Comparison of ENCODE assay signal across 9 cellular contexts in genomic region chr3:191235331-191236314, GRCh38. TPM values are rescaled to one million over a fixed set of nuclear protein-coding genes. Genes with fewer than 3 reads are reported as not detected.
DNase-seq lines count a peak whose midpoint lies in the region; ATAC-seq and TF ChIP-seq lines count a peak whose summit lies in the region.
"Had no signal": no experiment of that assay in that cellular context is flagged by ENCODE, and none has a peak within 500 bp of the region (broad histone marks: within the 10 kb centered on the region; RNA-seq: fewer than 3 reads in every experiment).

No MANE protein-coding gene starts in this region.

- H3K9me3 ChIP-seq in IMR-90 (ENCODE audit: control insufficient read depth, insufficient read depth, low read length), result no peaks in the 10 kb centered on the region
- H3K9me3 ChIP-seq in spleen, result no peaks in the 10 kb centered on the region

- H3K27me3 ChIP-seq in IMR-90 (ENCODE audit: control insufficient read depth, insufficient read depth, low read length) (no peaks in the 10 kb centered on the region), spleen (replicated peaks in 1 of 7) (no peaks in the 10 kb centered on the region)

- no peak for TF ChIP-seq CTCF in IMR-90 (conservative IDR thresholded peaks at IDR 0.05; ENCODE audit: low read depth, low read length)
- TF ChIP-seq CTCF in spleen (IDR thresholded peaks at IDR 0.05 in 8 of 11, conservative IDR thresholded peaks at IDR 0.05 in 3 of 11), result no peak

- H3K27ac Mint-ChIP-seq in activated naive CD8-positive, alpha-beta T cell treated with anti-CD3 and anti-CD28 coated beads, Interleukin-2, amount 50 U/mL, for 24 hours, result no peak overlapping the region

- H3K4me3 Mint-ChIP-seq in activated naive CD8-positive, alpha-beta T cell treated with anti-CD3 and anti-CD28 coated beads, Interleukin-2, amount 50 U/mL, for 24 hours, result no peak overlapping the region

- H3K14ac ChIP-seq in IMR-90 (replicated peaks; ENCODE audit: low read depth, low read length), result peak overlapping the region; percentile 99

- H3K36me3 ChIP-seq in IMR-90 (ENCODE audit: control insufficient read depth, insufficient read depth, low read length) (no peaks in the 10 kb centered on the region), spleen (no peaks in the 10 kb centered on the region)

- H3K9me3 Mint-ChIP-seq in activated naive CD8-positive, alpha-beta T cell treated with anti-CD3 and anti-CD28 coated beads, Interleukin-2, amount 50 U/mL, for 24 hours, result no peaks in the 10 kb centered on the region

- CTCF ChIA-PET in IMR-90 (lab: Yijun Ruan, JAX), result no interaction called here

- peak; percentile 72 for DNase-seq in HCEC 1CT
- peak; percentile 63 for DNase-seq in IMR-90
- peak; percentile 27 for DNase-seq in myocyte (ENCODE audit: low read depth)
- DNase-seq in spleen, result no peak
- DNase-seq in HUDEP-2 (lab: John Stamatoyannopoulos, UW; ENCODE audit: unreplicated experiment in 76 of 76), result no peak
- no peak for DNase-seq in activated naive CD8-positive, alpha-beta T cell treated with anti-CD3 and anti-CD28 coated beads, Interleukin-2, amount 50 U/mL, for 24 hours
- DNase-seq in sciatic nerve (ENCODE audit: low spot score), result no peak

- peak overlapping the region; percentile 91 for H3K56ac ChIP-seq in IMR-90 (ENCODE audit: extremely low read depth, insufficient read depth, low read length)

- intact Hi-C loops in IMR-90 (cut with micrococcal nuclease), result loop anchor here (1.0 to 5.0 kb wide), 5 partner anchors 94 to 353 kb away; no protein-coding TSS in a partner anchor
- intact Hi-C loops in spleen (cut with DNase I; ENCODE audit: low total_unique reads), result no loop called here
- intact Hi-C loops in sciatic nerve (cut with DNase I), result no loop called here

- H3K9ac ChIP-seq in IMR-90 (ENCODE audit: low read depth, low read length), result peak overlapping the region; percentile 67; the same call in 1 of the 2 replicates

- ATAC-seq in GM18519 (IDR thresholded peaks at IDR 0.05; ENCODE audit: low FRiP score, unreplicated experiment) (peak; percentile 99), IMR-90 (ENCODE audit: low read depth) (peak; percentile 59), sciatic nerve (no peak)
- no peak for ATAC-seq in activated naive CD8-positive, alpha-beta T cell treated with anti-CD3 and anti-CD28 coated beads, Interleukin-2, amount 50 U/mL, for 24 hours

- peak overlapping the region; percentile 96 for H2AK9ac ChIP-seq in IMR-90 (replicated peaks; ENCODE audit: low read depth, low read length, poor library complexity)

- H3K79me1 ChIP-seq in IMR-90 (ENCODE audit: low read depth in 1 of 2, low read length in 2 of 2), result peaks cover 0 to 17% of the 10 kb centered on the region in 2 experiments; a peak in 1 of 4 replicates

- H3K27ac ChIP-seq in IMR-90 (ENCODE audit: insufficient read depth, low read length) (peak overlapping the region; percentile 93), spleen (no peak overlapping the region)
- H3K27ac ChIP-seq: epithelial cell of prostate had no signal

- H2AFZ ChIP-seq in IMR-90 (replicated peaks; ENCODE audit: low read length, poor library complexity), result peak overlapping the region; percentile 81

- no peaks in the 10 kb centered on the region for H3K4me1 Mint-ChIP-seq in activated naive CD8-positive, alpha-beta T cell treated with anti-CD3 and anti-CD28 coated beads, Interleukin-2, amount 50 U/mL, for 24 hours

- dilution Hi-C loops in IMR-90 (cut with HindIII; ENCODE audit: low sequenced_read_pairs, unreplicated experiment), result no loop called here

- peak overlapping the region; percentile 99 for H2BK20ac ChIP-seq in IMR-90 (ENCODE audit: low read depth, low read length)

- H2BK120ac ChIP-seq in IMR-90 (ENCODE audit: low read depth, low read length), result peak overlapping the region; percentile 99

- H2BK15ac ChIP-seq in IMR-90 (ENCODE audit: low read depth, low read length), result peak overlapping the region; percentile 92

- no peaks in the 10 kb centered on the region for H3K27me3 Mint-ChIP-seq in activated naive CD8-positive, alpha-beta T cell treated with anti-CD3 and anti-CD28 coated beads, Interleukin-2, amount 50 U/mL, for 24 hours

- no peak for TF ChIP-seq RAD21 in IMR-90 (IDR thresholded peaks at IDR 0.05; ENCODE audit: low read length)

- H3K4me1 ChIP-seq in IMR-90 (ENCODE audit: control insufficient read depth, insufficient read depth, low read length) (peaks cover 25% of the 10 kb centered on the region), spleen (peaks cover 0 to 12% (median 6%) of the 10 kb centered on the region in 6 donors)

- no peaks in the 10 kb centered on the region for H4K20me1 ChIP-seq in IMR-90 (ENCODE audit: insufficient read depth, low read length)

- in situ Hi-C loops in IMR-90 (cut with MboI; ENCODE audit: low sequenced_read_pairs), result no loop called here

- BruUV-seq in IMR-90 (replicated peaks; lab: Mats Ljungman, UMichigan), result no TSS peak

- H3K9me1 ChIP-seq in IMR-90 (ENCODE audit: insufficient read depth, low read length), result peaks cover 8% of the 10 kb centered on the region

- H4K8ac ChIP-seq in IMR-90 (ENCODE audit: low read depth in 2 of 2, low read length in 2 of 2), result peak overlapping the region; percentile 64 to 88

- peak overlapping the region; percentile 78; the same call in 1 of the 2 replicates for H3K4me2 ChIP-seq in IMR-90 (ENCODE audit: low read depth, low read length)

- H3K4me3 ChIP-seq in IMR-90 (ENCODE audit: insufficient read depth, low read depth, low read length), result no peak overlapping the region; the same call in 1 of the 2 replicates
- no peak overlapping the region for H3K4me3 ChIP-seq in spleen

- peak overlapping the region; percentile 99 for H4K5ac ChIP-seq in IMR-90 (ENCODE audit: low read depth, low read length)

- no peak for TF ChIP-seq POLR2A in IMR-90 (IDR thresholded peaks at IDR 0.05; ENCODE audit: low read depth, low read length)
- no peak for TF ChIP-seq POLR2A in spleen (IDR thresholded peaks at IDR 0.05)

- H2AK5ac ChIP-seq in IMR-90 (ENCODE audit: low read depth, low read length), result peak overlapping the region; percentile 87

- 60% methylated on average over 1 of the region's 4 CpGs; no CpG with 5 or more reads in 1 of the 2 experiments for WGBS in IMR-90 (ENCODE audit: extremely low coverage in 2 of 2, insufficient read length in 1 of 2), 2 experiments
- 58 to 70% (median 60%) methylated on average over 4 of the region's 4 CpGs for WGBS in spleen, 5 donors

- H3K4ac ChIP-seq in IMR-90 (ENCODE audit: low read depth, low read length), result peak overlapping the region; percentile 99

- peak overlapping the region; percentile 97 for H4K91ac ChIP-seq in IMR-90 (ENCODE audit: insufficient read depth, low read depth, low read length)

- H3K36me3 Mint-ChIP-seq in activated naive CD8-positive, alpha-beta T cell treated with anti-CD3 and anti-CD28 coated beads, Interleukin-2, amount 50 U/mL, for 24 hours (ENCODE audit: low read depth), result no peaks in the 10 kb centered on the region

- peak overlapping the region; percentile 96 for H3K23ac ChIP-seq in IMR-90 (ENCODE audit: low read depth, low read length)

- POLR2A ChIA-PET in IMR-90 (lab: Charles Lee; ENCODE audit: unreplicated experiment), result no interaction called here

- H3K18ac ChIP-seq in IMR-90 (ENCODE audit: low read depth, low read length), result peak overlapping the region; percentile 100

- peak overlapping the region; percentile 100 for H2BK5ac ChIP-seq in IMR-90 (ENCODE audit: low read depth, low read length, poor library complexity, severe bottlenecking)

TF ChIP-seq in IMR-90, 13 proteins besides CTCF, POLR2A, EP300 and RAD21:
- TF ChIP-seq USF2 (IDR thresholded peaks at IDR 0.05; ENCODE audit: low read depth, low read length) (no peak), RFX5 (IDR thresholded peaks at IDR 0.05; ENCODE audit: low read depth, low read length) (no peak), ELK1 (IDR thresholded peaks at IDR 0.05; ENCODE audit: borderline replicate concordance, low read depth, low read length) (no peak), MXI1 (IDR thresholded peaks at IDR 0.05; ENCODE audit: borderline replicate concordance, low read depth, low read length) (no peak), RCOR1 (IDR thresholded peaks at IDR 0.05; ENCODE audit: insufficient replicate concordance, low read length) (no peak), SMC3 (IDR thresholded peaks at IDR 0.05; ENCODE audit: low read depth, low read length) (no peak), NFE2L2 (IDR thresholded peaks at IDR 0.05; ENCODE audit: low read depth, low read length) (no peak), MAZ (IDR thresholded peaks at IDR 0.05; ENCODE audit: borderline replicate concordance, low read depth, low read length) (no peak), CHD1 (IDR thresholded peaks at IDR 0.05; ENCODE audit: low read depth, low read length) (no peak), FOS (IDR thresholded peaks at IDR 0.05; ENCODE audit: low read depth, low read length) (no peak), BHLHE40 (IDR thresholded peaks at IDR 0.05; ENCODE audit: low read depth, low read length) (no peak), CEBPB (IDR thresholded peaks at IDR 0.05; ENCODE audit: low read depth, low read length) (no peak), MAFK (IDR thresholded peaks at IDR 0.05; ENCODE audit: low read depth, low read length) (no peak)

RNA-seq across cellular contexts. Expression of gene OSTN, which starts 36.6 kb away (rescaled TPM):
- total RNA-seq in IMR-90 (2012; rRNA removed) (0.28 TPM in 1 of 2 replicates, not detected in the other), myocyte (0.72 TPM in 1 of 2 replicates, not detected in the other), spleen (not detected), sciatic nerve (1.1 TPM)
- polyA plus RNA-seq in IMR-90 (2012; rRNA removed) (not detected in 2 replicates), spleen (under 1 TPM in 1 of 3 donors, not detected in 2; 0.03 TPM)
- not detected in 2 replicates for polyA plus RNA-seq in IMR-90 (2012; cell fraction: cytosol; rRNA removed)
- 1.0 TPM in 1 of 2 replicates, not detected in the other for polyA plus RNA-seq in IMR-90 (2012; cell fraction: nucleus; rRNA removed; ENCODE audit: low replicate concordance)
- not detected for polyA plus RNA-seq in myocyte (2012)

Comparison
In these comparisons a context has a peak if more than half of its experiments do, and no peak if none do; other contexts are left out.
1. ATAC-seq: peak in GM18519 (single experiment) and IMR-90 (single experiment); none in activated naive CD8-positive, alpha-beta T cell treated with anti-CD3 and anti-CD28 coated beads, Interleukin-2, amount 50 U/mL, for 24 hours (single experiment) and sciatic nerve (single experiment).
2. DNase-seq: peak in HCEC 1CT (single experiment), IMR-90 (single experiment) and myocyte (single experiment); none in spleen (single experiment), HUDEP-2 (0 of 76), activated naive CD8-positive, alpha-beta T cell treated with anti-CD3 and anti-CD28 coated beads, Interleukin-2, amount 50 U/mL, for 24 hours (single experiment) and sciatic nerve (single experiment).